Comparison of ENCODE assay signal across 1 cellular context in genomic region chr12:15682826-15683225, GRCh38.
TF ChIP-seq lines count a peak whose summit lies in the region.

No MANE protein-coding gene starts in this region.

TF ChIP-seq in endothelial cell of umbilical vein, 7 proteins besides CTCF, POLR2A, EP300 and RAD21:
- TF ChIP-seq GATA2 (IDR thresholded peaks at IDR 0.05; ENCODE audit: insufficient read depth, insufficient read length, low read depth, low read length), result peak; percentile 47
- no peak for TF ChIP-seq MYC (IDR thresholded peaks at IDR 0.05; ENCODE audit: low read depth, low read length)
